Comparison of ENCODE assay signal across 9 cellular contexts in the genomic region with DNA sequence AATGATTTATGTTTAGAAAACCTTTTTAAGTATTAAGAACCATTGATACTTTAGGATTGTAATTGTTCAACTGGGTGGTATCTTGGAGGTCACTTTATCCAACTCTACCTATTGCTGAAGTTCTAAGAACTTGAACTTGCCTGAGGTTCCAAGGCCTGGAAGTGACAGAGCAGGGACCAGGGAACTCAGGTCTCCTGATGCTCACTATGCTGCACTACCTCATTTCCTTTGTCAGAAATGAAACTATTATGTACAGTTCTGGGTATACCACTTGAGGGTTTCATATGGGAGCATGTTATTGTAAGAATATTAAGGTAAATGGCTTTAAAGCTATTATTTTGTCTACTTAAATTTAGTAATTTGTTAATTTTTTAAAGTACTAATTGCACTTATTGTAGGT. TPM values are rescaled to one million over a fixed set of nuclear protein-coding genes. Genes with fewer than 3 reads are reported as not detected.
DNase-seq lines count a peak whose midpoint lies in the region; ATAC-seq and TF ChIP-seq lines count a peak whose summit lies in the region.
"Had no signal": no experiment of that assay in that cellular context is flagged by ENCODE, and none has a peak within 500 bp of the region (broad histone marks: within the 10 kb centered on the region; RNA-seq: fewer than 3 reads in every experiment).

No MANE protein-coding gene starts in this region.

- peaks cover 25% of the 10 kb centered on the region for H3K4me1 Mint-ChIP-seq in endothelial cell (ENCODE audit: unreplicated experiment)

- no peak for TF ChIP-seq POLR2A in erythroblast (IDR thresholded peaks at IDR 0.05; ENCODE audit: low read length)

- TF ChIP-seq CTCF in GM06990 (IDR thresholded peaks at IDR 0.05; ENCODE audit: insufficient read depth, low read length, poor library complexity, severe bottlenecking), result no peak
- TF ChIP-seq CTCF in endothelial cell (IDR thresholded peaks at IDR 0.05; ENCODE audit: unreplicated experiment), result no peak

- H3K4me3 ChIP-seq in GM06990 (replicated peaks; ENCODE audit: low read depth, low read length), result no peak overlapping the region; the same call in 1 of the 2 replicates

- ATAC-seq in GM19468 (IDR thresholded peaks at IDR 0.05; ENCODE audit: extremely low read depth, unreplicated experiment) (peak; percentile 31), HG03521 (IDR thresholded peaks at IDR 0.05; ENCODE audit: unreplicated experiment) (peak; percentile 24), left colon (no peak)

- H3K36me3 Mint-ChIP-seq in endothelial cell (ENCODE audit: low read depth, unreplicated experiment), result no peaks in the 10 kb centered on the region

- H3K27me3 ChIP-seq in GM06990 (replicated peaks; ENCODE audit: control insufficient read depth, insufficient read depth, low read length), result no peaks in the 10 kb centered on the region

- intact Hi-C loops in left colon (cut with DNase I, micrococcal nuclease), result no loop called here

- H3K4me3 Mint-ChIP-seq in endothelial cell (ENCODE audit: unreplicated experiment), result no peak overlapping the region

- H3K27me3 Mint-ChIP-seq in endothelial cell (ENCODE audit: unreplicated experiment), result peaks cover 8% of the 10 kb centered on the region

- H3K27ac Mint-ChIP-seq in endothelial cell (ENCODE audit: unreplicated experiment), result no peak overlapping the region

- no peaks in the 10 kb centered on the region for H3K9me3 Mint-ChIP-seq in endothelial cell (ENCODE audit: unreplicated experiment)

- H3K36me3 ChIP-seq in GM06990 (ENCODE audit: control insufficient read depth, insufficient read depth, low read length), result 0 out of 2 replicates have a peak, but pooled peaks cover 1% of the 10 kb centered on the region

- DNase-seq in GM06990 (ENCODE audit: extremely low read depth, insufficient read length) (peak; percentile 30), erythroblast (lab: John Stamatoyannopoulos, UW) (peak; percentile 16 to 34), NCI-H1930 (lab: John Stamatoyannopoulos, UW) (no peak), endothelial cell (ENCODE audit: low spot score) (no peak), left colon (no peak)
- DNase-seq in stimulated activated CD4-positive, alpha-beta T cell treated with anti-CD3 and anti-CD28 coated beads, Interleukin-4, amount 100 ng/mL, for 4 hours, result no peak
- DNase-seq: NCI-H1092 treated with DMSO at 0.1 percent for 48 hours had no signal

RNA-seq across cellular contexts. Expression of a gene that starts 3.0 kb away (rescaled TPM):
- total RNA-seq in endothelial cell (ENCODE audit: unreplicated experiment) (59.3 TPM), left colon (10 to 100 TPM; 29.8 to 34.4 TPM)

RNA-seq across cellular contexts. Expression of a gene that starts 3.3 kb away (rescaled TPM):
- 41.3 TPM for total RNA-seq in endothelial cell (ENCODE audit: unreplicated experiment)
- 10 to 100 TPM; 37.9 to 48.6 TPM for total RNA-seq in left colon

Comparison
In these comparisons a context has a peak if more than half of its experiments do, and no peak if none do; other contexts are left out.
1. DNase-seq: peak in GM06990 (single experiment) and erythroblast (2 of 2); none in NCI-H1930 (0 of 2), stimulated activated CD4-positive, alpha-beta T cell treated with anti-CD3 and anti-CD28 coated beads, Interleukin-4, amount 100 ng/mL, for 4 hours (0 of 2), endothelial cell (single experiment) and left colon (0 of 2).